Comparison of ENCODE assay signal across 21 cellular contexts in genomic region chr5:35337332-35338168, GRCh38.
"Had no signal": no experiment of that assay in that cellular context is flagged by ENCODE, and none has a peak within 500 bp of the region (broad histone marks: within the 10 kb centered on the region; RNA-seq: fewer than 3 reads in every experiment).

No MANE protein-coding gene starts in this region.

- H3K27ac ChIP-seq: adrenal gland, esophagus squamous epithelium, heart right ventricle, left ventricle myocardium inferior, right lobe of liver, stomach, WERI-Rb-1 had no signal

- H3K4me3 ChIP-seq: adrenal gland, esophagus squamous epithelium, heart right ventricle, left ventricle myocardium inferior, right lobe of liver, stomach had no signal

- DNase-seq: activated CD4-positive, alpha-beta T cell treated with anti-CD3 and anti-CD28 coated beads, Interleukin-2, amount 50 U/mL, for 4 hours; activated gamma-delta T cell; activated T-cell treated with anti-CD3 and anti-CD28 coated beads, Interleukin-2, amount 50 U/mL, for 72 hours; adrenal gland; effector CD8-positive, alpha-beta T cell; esophagus squamous epithelium; heart right ventricle; kidney glomerular epithelial cell; left ventricle myocardium inferior; mammary epithelial cell; right lobe of liver; small intestine; stimulated activated CD4-positive, alpha-beta T cell treated with anti-CD3 and anti-CD28 coated beads, Interleukin-4, amount 100 ng/mL, for 24 hours; stomach; T-helper 2 cell; WERI-Rb-1 had no signal

- H3K9me3 Mint-ChIP-seq: activated T-cell treated with anti-CD3 and anti-CD28 coated beads, Interleukin-2, amount 50 U/mL, for 72 hours; stimulated activated effector memory CD8-positive, alpha-beta T cell treated with anti-CD3 and anti-CD28 coated beads, Interleukin-12 subunit alpha, Interleukin-12 subunit beta, amount 100 ng/mL, for 72 hours had no signal

- H3K9me3 ChIP-seq: adrenal gland, esophagus squamous epithelium, right lobe of liver had no signal

- H3K4me1 ChIP-seq: adrenal gland, heart right ventricle, left ventricle myocardium inferior, right lobe of liver, stomach had no signal

- FAIRE-seq: astrocyte, bronchial epithelial cell, endothelial cell of umbilical vein, small intestine had no signal

- H3K4me1 Mint-ChIP-seq: stimulated activated effector memory CD8-positive, alpha-beta T cell treated with anti-CD3 and anti-CD28 coated beads, Interleukin-12 subunit alpha, Interleukin-12 subunit beta, amount 100 ng/mL, for 72 hours had no signal

- H3K27ac Mint-ChIP-seq: activated naive CD4-positive, alpha-beta T cell treated with anti-CD3 and anti-CD28 coated beads, Interleukin-2, amount 50 U/mL, for 72 hours; activated T-cell treated with anti-CD3 and anti-CD28 coated beads, Interleukin-2, amount 50 U/mL, for 72 hours; stimulated activated effector memory CD8-positive, alpha-beta T cell treated with anti-CD3 and anti-CD28 coated beads, Interleukin-12 subunit alpha, Interleukin-12 subunit beta, amount 100 ng/mL, for 72 hours had no signal

- H3K36me3 ChIP-seq: adrenal gland, esophagus squamous epithelium, heart right ventricle, left ventricle myocardium inferior, right lobe of liver, stomach, WERI-Rb-1 had no signal

- H3K36me3 Mint-ChIP-seq: activated naive CD4-positive, alpha-beta T cell treated with anti-CD3 and anti-CD28 coated beads, Interleukin-2, amount 50 U/mL, for 72 hours; stimulated activated effector memory CD8-positive, alpha-beta T cell treated with anti-CD3 and anti-CD28 coated beads, Interleukin-12 subunit alpha, Interleukin-12 subunit beta, amount 100 ng/mL, for 72 hours had no signal

- H3K27me3 ChIP-seq: adrenal gland, esophagus squamous epithelium, right lobe of liver, stomach had no signal

- ATAC-seq: activated naive CD4-positive, alpha-beta T cell treated with anti-CD3 and anti-CD28 coated beads, Interleukin-2, amount 50 U/mL, for 72 hours; activated T-cell treated with anti-CD3 and anti-CD28 coated beads, Interleukin-2, amount 50 U/mL, for 72 hours; heart right ventricle; right lobe of liver; stimulated activated effector memory CD8-positive, alpha-beta T cell treated with anti-CD3 and anti-CD28 coated beads, Interleukin-12 subunit alpha, Interleukin-12 subunit beta, amount 100 ng/mL, for 72 hours had no signal

- H3K4me3 Mint-ChIP-seq: activated T-cell treated with anti-CD3 and anti-CD28 coated beads, Interleukin-2, amount 50 U/mL, for 72 hours; stimulated activated effector memory CD8-positive, alpha-beta T cell treated with anti-CD3 and anti-CD28 coated beads, Interleukin-12 subunit alpha, Interleukin-12 subunit beta, amount 100 ng/mL, for 72 hours had no signal
